ENCODE assay signal across 17 cellular contexts in genomic region chr17:32452281-32452680, GRCh38.
"Had no signal": no experiment of that assay in that cellular context is flagged by ENCODE, and none has a peak within 500 bp of the region (broad histone marks: within the 10 kb centered on the region; RNA-seq: fewer than 3 reads in every experiment).

No MANE protein-coding gene starts in this region.

- H3K4me3 Mint-ChIP-seq: activated CD4-positive, alpha-beta T cell treated with anti-CD3 and anti-CD28 coated beads for 36 hours; activated naive CD8-positive, alpha-beta T cell treated with anti-CD3 and anti-CD28 coated beads for 36 hours; nephron; stimulated activated naive B cell treated with anti-CD40 and anti-IgM and Interleukin-4, amounts not matched to agents 10 μg/mL and 1 μg/mL and 100 μg/mL, for 72 hours; WTC11 had no signal

- H3K27me3 ChIP-seq: foreskin keratinocyte, left lung, spleen had no signal

- H3K27ac Mint-ChIP-seq: activated CD4-positive, alpha-beta T cell treated with anti-CD3 and anti-CD28 coated beads for 36 hours; activated naive CD8-positive, alpha-beta T cell treated with anti-CD3 and anti-CD28 coated beads for 36 hours; nephron; stimulated activated naive B cell treated with anti-CD40 and anti-IgM and Interleukin-4, amounts not matched to agents 10 μg/mL and 1 μg/mL and 100 μg/mL, for 72 hours; WTC11 had no signal

- H3K4me3 ChIP-seq: left lung, spleen had no signal

- H3K4me1 ChIP-seq: foreskin keratinocyte, left lung had no signal

- DNase-seq: activated CD4-positive, alpha-beta T cell treated with anti-CD3 and anti-CD28 coated beads for 36 hours; activated CD4-positive, alpha-beta T cell treated with anti-CD3 and anti-CD28 coated beads, Interleukin-2, amount 50 U/mL, for 48 hours; activated naive CD4-positive, alpha-beta T cell; activated naive CD8-positive, alpha-beta T cell treated with anti-CD3 and anti-CD28 coated beads for 36 hours; cerebellar nuclear complex; cortex of kidney; foreskin keratinocyte; glutamatergic neuron; left lung; mammary epithelial cell; midbrain; spleen; stimulated activated CD4-positive, alpha-beta T cell treated with anti-CD3 and anti-CD28 coated beads, Interleukin-4, amount 100 ng/mL, for 4 hours; stimulated activated naive B cell treated with anti-CD40 and anti-IgM and Interleukin-4, amounts not matched to agents 10 μg/mL and 1 μg/mL and 100 μg/mL, for 72 hours had no signal

- H3K27ac ChIP-seq: foreskin keratinocyte, left lung, spleen had no signal

- H3K4me1 Mint-ChIP-seq: nephron, WTC11 had no signal

- ATAC-seq: activated CD4-positive, alpha-beta T cell treated with anti-CD3 and anti-CD28 coated beads for 36 hours; foreskin keratinocyte; left lung; sciatic nerve; stimulated activated naive B cell treated with anti-CD40 and anti-IgM and Interleukin-4, amounts not matched to agents 10 μg/mL and 1 μg/mL and 100 μg/mL, for 72 hours; WTC11 had no signal

- H3K9me3 ChIP-seq: left lung, spleen had no signal

- H3K27me3 Mint-ChIP-seq: activated CD4-positive, alpha-beta T cell treated with anti-CD3 and anti-CD28 coated beads for 36 hours; activated naive CD8-positive, alpha-beta T cell treated with anti-CD3 and anti-CD28 coated beads for 36 hours; stimulated activated naive B cell treated with anti-CD40 and anti-IgM and Interleukin-4, amounts not matched to agents 10 μg/mL and 1 μg/mL and 100 μg/mL, for 72 hours had no signal
